Comparison of ENCODE assay signal across 19 cellular contexts in genomic region chr6:12058164-12058926, GRCh38. TPM values are rescaled to one million over a fixed set of nuclear protein-coding genes. Genes with fewer than 3 reads are reported as not detected.
A peak's percentile ranks its signal among the peaks of the same experiment; 100 is the strongest.
DNase-seq lines count a peak whose midpoint lies in the region; ATAC-seq and TF ChIP-seq lines count a peak whose summit lies in the region.
"Had no signal": no experiment of that assay in that cellular context is flagged by ENCODE, and none has a peak within 500 bp of the region (broad histone marks: within the 10 kb centered on the region; RNA-seq: fewer than 3 reads in every experiment).

No MANE protein-coding gene starts in this region.

- ATAC-seq in activated CD4-positive, alpha-beta T cell treated with anti-CD3 and anti-CD28 coated beads for 36 hours, result no peak
- peak; percentile 66 to 89 (median 82) for ATAC-seq in heart left ventricle
- ATAC-seq in GM18867 (IDR thresholded peaks at IDR 0.05; ENCODE audit: unreplicated experiment), result no peak
- ATAC-seq: A549; CD8-positive, alpha-beta T cell; effector memory CD8-positive, alpha-beta T cell had no signal

- H3K4me1 Mint-ChIP-seq in activated CD4-positive, alpha-beta T cell treated with anti-CD3 and anti-CD28 coated beads for 36 hours, result peaks cover 62% of the 10 kb centered on the region

- WGBS in heart left ventricle, 4 donors, result 58 to 65% (median 61%) methylated on average over 5 of the region's 5 CpGs

- H3K4me3 ChIP-seq in Karpas-422 (ENCODE audit: low read length), result peak overlapping the region; percentile 14; the same call in 1 of the 2 replicates
- no peak overlapping the region for H3K4me3 ChIP-seq in heart left ventricle
- no peak overlapping the region for H3K4me3 ChIP-seq in neutrophil (ENCODE audit: low read depth in 1 of 2, low read length in 1 of 2)
- H3K4me3 ChIP-seq: A549, cardiac muscle cell, spleen had no signal

- TF ChIP-seq POLR2A in heart left ventricle (IDR thresholded peaks at IDR 0.05), result no peak

- H3K4me1 ChIP-seq in Karpas-422 (ENCODE audit: low read length) (peaks cover 73% of the 10 kb centered on the region), heart left ventricle (peaks cover 0 to 36% (median 6%) of the 10 kb centered on the region in 12 donors), neutrophil (ENCODE audit: control insufficient read depth in 1 of 2, insufficient read depth in 1 of 2, low read depth in 1 of 2, low read length in 1 of 2) (peaks cover 28 to 37% of the 10 kb centered on the region in 2 experiments)

- CTCF ChIA-PET in activated CD4-positive, alpha-beta T cell treated with anti-CD3 and anti-CD28 coated beads for 36 hours (lab: Charles Lee), result interaction anchor here (0.6 to 0.7 kb wide), 2 partner anchors 45 to 50 kb away, joined by 3 read pairs; no protein-coding TSS in a partner anchor

- no peak overlapping the region for H3K4me3 Mint-ChIP-seq in activated CD4-positive, alpha-beta T cell treated with anti-CD3 and anti-CD28 coated beads for 36 hours
- H3K4me3 Mint-ChIP-seq: CD8-positive, alpha-beta T cell; effector memory CD8-positive, alpha-beta T cell; HFFc6 had no signal

- POLR2A ChIA-PET in activated CD4-positive, alpha-beta T cell treated with anti-CD3 and anti-CD28 coated beads for 36 hours (lab: Charles Lee), result no interaction called here

- H3K27me3 ChIP-seq in Karpas-422 (ENCODE audit: low read length), result no peaks in the 10 kb centered on the region
- no peaks in the 10 kb centered on the region for H3K27me3 ChIP-seq in heart left ventricle
- no peaks in the 10 kb centered on the region for H3K27me3 ChIP-seq in neutrophil
- H3K27me3 ChIP-seq: cardiac muscle cell, spleen had no signal

- H3K79me2 ChIP-seq in Karpas-422 (ENCODE audit: low read length), result peaks cover 93% of the 10 kb centered on the region

- no peaks in the 10 kb centered on the region for H4K20me1 ChIP-seq in Karpas-422 (ENCODE audit: insufficient read depth, low read depth, low read length)

- H3K27me3 Mint-ChIP-seq in activated CD4-positive, alpha-beta T cell treated with anti-CD3 and anti-CD28 coated beads for 36 hours, result no peaks in the 10 kb centered on the region
- H3K27me3 Mint-ChIP-seq: effector memory CD8-positive, alpha-beta T cell had no signal

- H3K36me3 Mint-ChIP-seq in activated CD4-positive, alpha-beta T cell treated with anti-CD3 and anti-CD28 coated beads for 36 hours (ENCODE audit: low read depth), result peaks cover 19% of the 10 kb centered on the region

- no peak overlapping the region for H2AFZ ChIP-seq in Karpas-422 (ENCODE audit: low read length)

- H3K9ac ChIP-seq in Karpas-422 (ENCODE audit: low read length), result no peak overlapping the region

- no peaks in the 10 kb centered on the region for H3K9me2 ChIP-seq in Karpas-422 (replicated peaks; ENCODE audit: insufficient read depth, low read length)

- H3K9me3 ChIP-seq in Karpas-422 (ENCODE audit: low read length), result no peaks in the 10 kb centered on the region
- H3K9me3 ChIP-seq in heart left ventricle, result no peaks in the 10 kb centered on the region
- H3K9me3 ChIP-seq in neutrophil, result no peaks in the 10 kb centered on the region
- H3K9me3 ChIP-seq: A549, spleen had no signal

- peak overlapping the region; percentile 49 for H3K27ac Mint-ChIP-seq in activated CD4-positive, alpha-beta T cell treated with anti-CD3 and anti-CD28 coated beads for 36 hours
- H3K27ac Mint-ChIP-seq: CD8-positive, alpha-beta T cell; HFFc6 had no signal

- no peaks in the 10 kb centered on the region for H3K9me3 Mint-ChIP-seq in activated CD4-positive, alpha-beta T cell treated with anti-CD3 and anti-CD28 coated beads for 36 hours (ENCODE audit: low read depth)
- H3K9me3 Mint-ChIP-seq: CD8-positive, alpha-beta T cell; effector memory CD8-positive, alpha-beta T cell; HFFc6 had no signal

- no peak for DNase-seq in activated CD4-positive, alpha-beta T cell treated with anti-CD3 and anti-CD28 coated beads for 36 hours
- DNase-seq in activated CD4-positive, alpha-beta T cell treated with anti-CD3 and anti-CD28 coated beads, Interleukin-2, amount 50 U/mL, for 48 hours, result no peak
- no peak for DNase-seq in Karpas-422
- peak in 1 of 5 donors; percentile 61 for DNase-seq in heart left ventricle
- no peak for DNase-seq in HT-29 (ENCODE audit: low spot score)
- DNase-seq in HPDE6-E6E7 (ENCODE audit: extremely low spot score), result no peak
- DNase-seq: CD8-positive, alpha-beta T cell; DMS79 treated with DMSO at 0.1 percent for 48 hours; effector memory CD8-positive, alpha-beta T cell; HFFc6; kidney; NCI-H1092 treated with DMSO at 0.1 percent for 48 hours; NK-92 treated with Interleukin-12 subunit alpha and Interleukin-12 subunit beta, amount 100 ng/mL, for 24 hours; spleen; stimulated activated naive CD4-positive, alpha-beta T cell treated with Interleukin-2 at 50 U/mL for 16 hours had no signal

- intact Hi-C loops in activated CD4-positive, alpha-beta T cell treated with anti-CD3 and anti-CD28 coated beads for 36 hours (cut with DNase I, micrococcal nuclease), result loop anchor here in 1 of 2 experiments (10.0 kb wide), 1 partner anchor 694 kb away; no protein-coding TSS in a partner anchor
- intact Hi-C loops in heart left ventricle (cut with DNase I), result no loop called here

- peak overlapping the region; percentile 32 for H3K4me2 ChIP-seq in Karpas-422 (ENCODE audit: low read depth, low read length, poor library complexity, severe bottlenecking)
- H3K4me2 ChIP-seq: A549 had no signal

- TF ChIP-seq CTCF in heart left ventricle (IDR thresholded peaks at IDR 0.05) (no peak), neutrophil (IDR thresholded peaks at IDR 0.05) (no peak)

- H3K36me3 ChIP-seq in Karpas-422 (ENCODE audit: insufficient read depth, low read length) (no peaks in the 10 kb centered on the region), heart left ventricle (no peaks in the 10 kb centered on the region), neutrophil (no peaks in the 10 kb centered on the region)
- H3K36me3 ChIP-seq: cardiac muscle cell, spleen had no signal

- peak overlapping the region; percentile 58 for H3K27ac ChIP-seq in Karpas-422 (ENCODE audit: low read length)
- H3K27ac ChIP-seq in heart left ventricle, result peak overlapping the region in 1 of 12 donors; percentile 65
- H3K27ac ChIP-seq in neutrophil, result peak overlapping the region; percentile 84
- H3K27ac ChIP-seq: A549, cardiac muscle cell, spleen had no signal

RNA-seq across cellular contexts. Expression of gene HIVEP1, which starts 46.2 kb away (rescaled TPM):
- total RNA-seq in activated CD4-positive, alpha-beta T cell treated with anti-CD3 and anti-CD28 coated beads for 36 hours, result 10 to 100 TPM; 45.9 to 71.6 TPM
- 23.4 and 40.8 TPM in 2 replicates for total RNA-seq in Karpas-422 (2014; rRNA removed; shearing (Covaris generic); ENCODE audit: low replicate concordance)
- 10 to 100 TPM in 8 of 9 donors, 1 to 10 TPM in 1; 10.0 to 22.8 (median 13.7) TPM for total RNA-seq in heart left ventricle
- polyA plus RNA-seq in heart left ventricle, result 1 to 10 TPM; 3.5 to 5.5 TPM
- total RNA-seq in HT-29 (2014; rRNA removed; shearing (Covaris generic)), result 7.0 and 9.3 TPM in 2 replicates

Comparison
In these comparisons a context has a peak if more than half of its experiments do, and no peak if none do; other contexts are left out.
1. ATAC-seq: peak in heart left ventricle (4 of 4); none in activated CD4-positive, alpha-beta T cell treated with anti-CD3 and anti-CD28 coated beads for 36 hours (single experiment) and GM18867 (single experiment).